ENCODE assay signal across 22 cellular contexts in genomic region chr9:4290427-4290837, GRCh38. TPM values are rescaled to one million over a fixed set of nuclear protein-coding genes. Genes with fewer than 3 reads are reported as not detected.
DNase-seq lines count a peak whose midpoint lies in the region; TF ChIP-seq lines count a peak whose summit lies in the region.
"Had no signal": no experiment of that assay in that cellular context is flagged by ENCODE, and none has a peak within 500 bp of the region (broad histone marks: within the 10 kb centered on the region; RNA-seq: fewer than 3 reads in every experiment).

No MANE protein-coding gene starts in this region.

- H3K4me1 Mint-ChIP-seq in Calu3 (ENCODE audit: low read depth, unreplicated experiment), result peaks cover 61% of the 10 kb centered on the region
- H3K4me1 Mint-ChIP-seq in HFFc6 (ENCODE audit: low read depth), result peaks cover 81% of the 10 kb centered on the region
- H3K4me1 Mint-ChIP-seq: CD4-positive, alpha-beta memory T cell had no signal

- H3K4me3 Mint-ChIP-seq in Calu3 (ENCODE audit: low read depth, unreplicated experiment), result peak overlapping the region; percentile 28
- no peak overlapping the region for H3K4me3 Mint-ChIP-seq in HFFc6
- H3K4me3 Mint-ChIP-seq: CD4-positive, alpha-beta memory T cell; H9; mesothelial cell of epicardium; nephron had no signal

- intact Hi-C loops in Calu3 (cut with micrococcal nuclease; ENCODE audit: unreplicated experiment), result loop anchor here (5.0 kb wide), 1 partner anchor 143 kb away; no protein-coding TSS in a partner anchor

- H3K27ac Mint-ChIP-seq in Calu3 (ENCODE audit: unreplicated experiment) (peak overlapping the region; percentile 35), HFFc6 (0 out of 2 replicates have a peak overlapping the region, but pooled peaks have one; percentile 30)
- H3K27ac Mint-ChIP-seq: activated naive CD4-positive, alpha-beta T cell treated with anti-CD3 and anti-CD28 coated beads, Interleukin-2, amount 50 U/mL, for 72 hours; H9; mesothelial cell of epicardium had no signal

- H3K27me3 Mint-ChIP-seq in Calu3 (ENCODE audit: unreplicated experiment) (no peaks in the 10 kb centered on the region), HFFc6 (ENCODE audit: insufficient read depth) (no peaks in the 10 kb centered on the region; the same call in 1 of the 2 replicates)

- CTCF ChIA-PET in Calu3 (lab: Charles Lee), result no interaction called here

- no peak for TF ChIP-seq CTCF in Calu3 (IDR thresholded peaks at IDR 0.05; ENCODE audit: unreplicated experiment)
- no peak for TF ChIP-seq CTCF in HFFc6 (IDR thresholded peaks at IDR 0.05)
- TF ChIP-seq CTCF in GM10266 (IDR thresholded peaks at IDR 0.05; ENCODE audit: control insufficient read depth, insufficient read depth, low read depth, missing control alignments), result no peak

- no peaks in the 10 kb centered on the region for H3K9me3 Mint-ChIP-seq in Calu3 (ENCODE audit: low read depth, unreplicated experiment)
- no peaks in the 10 kb centered on the region for H3K9me3 Mint-ChIP-seq in HFFc6
- H3K9me3 Mint-ChIP-seq: activated naive CD4-positive, alpha-beta T cell treated with anti-CD3 and anti-CD28 coated beads, Interleukin-2, amount 50 U/mL, for 72 hours; CD4-positive, alpha-beta memory T cell; H9; mesothelial cell of epicardium; nephron had no signal

- H3K36me3 Mint-ChIP-seq in Calu3 (ENCODE audit: insufficient read depth, unreplicated experiment) (peaks cover 38% of the 10 kb centered on the region), HFFc6 (ENCODE audit: low read depth) (0 out of 2 replicates have a peak, but pooled peaks cover 10% of the 10 kb centered on the region)
- H3K36me3 Mint-ChIP-seq: activated naive CD4-positive, alpha-beta T cell treated with anti-CD3 and anti-CD28 coated beads, Interleukin-2, amount 50 U/mL, for 72 hours; CD4-positive, alpha-beta memory T cell; mesothelial cell of epicardium had no signal

- DNase-seq in Calu3, result no peak
- DNase-seq in HFFc6, result no peak
- peak; percentile 50 for DNase-seq in NCI-H69 (lab: John Stamatoyannopoulos, UW)
- DNase-seq in kidney tubule cell (ENCODE audit: low spot score), result peak; percentile 22
- DNase-seq in NOMO-1 treated with DMSO at 0.1 percent for 48 hours (lab: John Stamatoyannopoulos, UW; ENCODE audit: unreplicated experiment), result no peak
- DNase-seq in ecto neural progenitor cell (ENCODE audit: low spot score), result no peak
- DNase-seq in GM10266 (ENCODE audit: extremely low spot score), result no peak
- DNase-seq in NCI-H82 (lab: John Stamatoyannopoulos, UW), result no peak
- DNase-seq: activated CD4-positive, alpha-beta T cell treated with anti-CD3 and anti-CD28 coated beads for 48 hours; CD4-positive, alpha-beta memory T cell; DND-41; effector CD8-positive, alpha-beta T cell; esophagus squamous epithelium; H9; NCI-H1694 treated with DMSO at 0.1 percent for 48 hours; NCI-H446 treated with DMSO at 0.1 percent for 48 hours; stimulated activated CD4-positive, alpha-beta T cell treated with anti-CD3 and anti-CD28 coated beads, Interleukin-1b, Interleukin-23, amount 100 ng/mL, for 48 hours; stimulated activated naive CD4-positive, alpha-beta T cell; SW 1271 had no signal

- no TSS peak for BruUV-seq in Calu3 (replicated peaks; lab: Mats Ljungman, UMichigan)

RNA-seq across cellular contexts. Expression of gene GLIS3, which starts 9.4 kb away (rescaled TPM):
- total RNA-seq in Calu3 (2022), result 72.5 and 90.8 TPM in 2 replicates
- total RNA-seq in HFFc6 (2021; fragmentation: NEBNext Ultra II Directional; extraction: Animal tissue kit (Norgen Biotek cat#: 25700)), result 10 to 100 TPM; 12.9 to 21.0 (median 16.4) TPM

Comparison
In these comparisons a context has a peak if more than half of its experiments do, and no peak if none do; other contexts are left out.
1. DNase-seq: peak in NCI-H69 (single experiment) and kidney tubule cell (single experiment); none in Calu3 (single experiment), HFFc6 (single experiment), NOMO-1 treated with DMSO at 0.1 percent for 48 hours (single experiment), ecto neural progenitor cell (single experiment), GM10266 (single experiment) and NCI-H82 (single experiment).